8 cellular contexts compared by ENCODE assay signal in the genomic region with DNA sequence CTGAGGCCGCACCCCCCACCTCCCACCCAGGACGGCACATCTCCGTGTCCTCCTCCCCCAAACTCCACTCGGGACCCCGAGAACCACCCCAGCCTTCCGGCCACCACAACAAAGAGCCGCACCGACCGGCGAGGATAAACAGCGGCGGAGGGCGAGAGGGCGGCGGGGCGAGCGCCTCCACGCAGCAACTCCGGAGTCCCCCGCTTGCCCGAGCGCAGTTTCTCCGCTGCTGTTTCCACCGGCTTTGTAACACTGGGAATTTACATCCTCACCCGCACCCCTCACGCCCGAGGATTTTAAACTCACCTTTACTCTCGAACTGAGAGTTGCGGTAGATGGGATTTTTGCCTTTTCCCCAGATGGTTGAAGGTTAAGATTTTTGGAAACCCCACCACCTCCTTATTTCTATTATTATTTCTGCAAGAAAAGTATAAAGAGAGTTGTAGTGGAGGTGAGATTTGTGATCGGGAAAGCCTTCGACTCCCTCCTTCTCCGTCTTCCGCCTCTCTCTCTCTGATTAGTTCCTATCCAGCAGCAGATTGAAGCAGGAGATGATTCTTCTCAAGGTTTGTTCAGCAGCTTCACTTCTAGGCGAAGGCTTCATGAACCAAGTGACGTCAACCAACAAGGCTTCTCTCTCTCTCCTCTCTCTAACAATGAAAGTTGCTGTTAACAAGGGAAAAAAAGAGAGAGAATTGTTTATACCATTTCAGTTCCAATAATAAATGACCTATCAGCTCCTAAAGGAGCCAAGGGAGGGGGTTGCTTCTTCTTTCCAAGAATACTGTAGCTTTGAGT. TPM values are rescaled to one million over a fixed set of nuclear protein-coding genes. Genes with fewer than 3 reads are reported as not detected.
DNase-seq lines count a peak whose midpoint lies in the region; ATAC-seq and TF ChIP-seq lines count a peak whose summit lies in the region.

A gene with protein sequence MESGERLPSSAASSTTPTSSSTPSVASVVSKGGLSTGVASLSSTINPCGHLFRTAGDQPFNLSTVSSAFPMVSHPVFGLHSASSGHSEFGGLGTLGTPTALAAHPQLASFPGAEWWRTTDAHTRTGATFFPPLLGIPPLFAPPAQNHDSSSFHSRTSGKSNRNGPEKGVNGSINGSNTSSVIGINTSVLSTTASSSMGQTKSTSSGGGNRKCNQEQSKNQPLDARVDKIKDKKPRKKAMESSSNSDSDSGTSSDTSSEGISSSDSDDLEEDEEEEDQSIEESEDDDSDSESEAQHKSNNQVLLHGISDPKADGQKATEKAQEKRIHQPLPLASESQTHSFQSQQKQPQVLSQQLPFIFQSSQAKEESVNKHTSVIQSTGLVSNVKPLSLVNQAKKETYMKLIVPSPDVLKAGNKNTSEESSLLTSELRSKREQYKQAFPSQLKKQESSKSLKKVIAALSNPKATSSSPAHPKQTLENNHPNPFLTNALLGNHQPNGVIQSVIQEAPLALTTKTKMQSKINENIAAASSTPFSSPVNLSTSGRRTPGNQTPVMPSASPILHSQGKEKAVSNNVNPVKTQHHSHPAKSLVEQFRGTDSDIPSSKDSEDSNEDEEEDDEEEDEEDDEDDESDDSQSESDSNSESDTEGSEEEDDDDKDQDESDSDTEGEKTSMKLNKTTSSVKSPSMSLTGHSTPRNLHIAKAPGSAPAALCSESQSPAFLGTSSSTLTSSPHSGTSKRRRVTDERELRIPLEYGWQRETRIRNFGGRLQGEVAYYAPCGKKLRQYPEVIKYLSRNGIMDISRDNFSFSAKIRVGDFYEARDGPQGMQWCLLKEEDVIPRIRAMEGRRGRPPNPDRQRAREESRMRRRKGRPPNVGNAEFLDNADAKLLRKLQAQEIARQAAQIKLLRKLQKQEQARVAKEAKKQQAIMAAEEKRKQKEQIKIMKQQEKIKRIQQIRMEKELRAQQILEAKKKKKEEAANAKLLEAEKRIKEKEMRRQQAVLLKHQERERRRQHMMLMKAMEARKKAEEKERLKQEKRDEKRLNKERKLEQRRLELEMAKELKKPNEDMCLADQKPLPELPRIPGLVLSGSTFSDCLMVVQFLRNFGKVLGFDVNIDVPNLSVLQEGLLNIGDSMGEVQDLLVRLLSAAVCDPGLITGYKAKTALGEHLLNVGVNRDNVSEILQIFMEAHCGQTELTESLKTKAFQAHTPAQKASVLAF (N-terminal part only) (minus strand): TSS at position 613 of the 798 bp plus-strand sequence. CDS start 137,829 bp downstream, outside the sequence.

- H3K4me3 ChIP-seq in HFF-Myc (replicated peaks; ENCODE audit: low read depth, low read length) (peak within 1 kb of the TSS; percentile 72), choroid plexus epithelial cell (ENCODE audit: low read depth, low read length) (peak within 1 kb of the TSS; percentile 80), skeletal muscle cell (ENCODE audit: low read depth, low read length) (peak within 1 kb of the TSS; percentile 53)

- H3K4me3 Mint-ChIP-seq in T-helper 17 cell: peak within 1 kb of the TSS; percentile 93

- H3K4me1 Mint-ChIP-seq in T-helper 17 cell: peaks cover 12% of the 10 kb centered on the region

- peak within 1 kb of the TSS; percentile 68 for H3K27ac Mint-ChIP-seq in T-helper 17 cell

- peaks cover 2% of the 10 kb centered on the region for H3K36me3 Mint-ChIP-seq in T-helper 17 cell (ENCODE audit: low read depth)

- POLR2A ChIA-PET in activated CD8-positive, alpha-beta memory T cell treated with anti-CD3 and anti-CD28 coated beads for 36 hours (lab: Charles Lee): no interaction called here

- peak; percentile 71 for ATAC-seq in T-helper 17 cell

- H3K9me3 ChIP-seq in T-helper 17 cell (ENCODE audit: control insufficient read depth, low read length, poor library complexity, severe bottlenecking): no peaks in the 10 kb centered on the region

- TF ChIP-seq CTCF in HFF-Myc (IDR thresholded peaks at IDR 0.05; ENCODE audit: low read depth, low read length, missing control alignments) (no peak), choroid plexus epithelial cell (conservative IDR thresholded peaks at IDR 0.05; ENCODE audit: low read depth, low read length) (no peak)

- CTCF ChIA-PET in activated CD8-positive, alpha-beta memory T cell treated with anti-CD3 and anti-CD28 coated beads for 36 hours (lab: Charles Lee): interaction anchor here (1.0 kb wide), 1 partner anchor 96 kb away, joined by 7 read pairs; the partner anchor contains the start of gene MARCHF7

- peaks cover 27% of the 10 kb centered on the region for H3K27me3 Mint-ChIP-seq in T-helper 17 cell

- no peak for DNase-seq in activated CD8-positive, alpha-beta memory T cell treated with anti-CD3 and anti-CD28 coated beads for 24 hours
- DNase-seq in HFF-Myc (ENCODE audit: extremely low read depth, low read depth) (no peak), MV-4-11 (lab: John Stamatoyannopoulos, UW) (peak; percentile 58), T-helper 17 cell (no peak), choroid plexus epithelial cell (ENCODE audit: low read depth) (peak; percentile 89), iris pigment epithelial cell (ENCODE audit: low read depth) (peak; percentile 90), skeletal muscle cell (ENCODE audit: low read depth) (peak; percentile 57)

RNA-seq across cellular contexts. Expression of the gene that starts here (rescaled TPM):
- 10 to 100 TPM; 10.1 to 10.2 TPM for total RNA-seq in activated CD8-positive, alpha-beta memory T cell treated with anti-CD3 and anti-CD28 coated beads for 36 hours
- total RNA-seq in T-helper 17 cell: 10 to 100 TPM; 30.7 to 39.3 TPM

Comparison
In these comparisons a context has a peak if more than half of its experiments do, and no peak if none do; other contexts are left out.
1. DNase-seq: peak in MV-4-11 (single experiment), choroid plexus epithelial cell (single experiment), iris pigment epithelial cell (single experiment) and skeletal muscle cell (single experiment); none in activated CD8-positive, alpha-beta memory T cell treated with anti-CD3 and anti-CD28 coated beads for 24 hours (single experiment), HFF-Myc (single experiment) and T-helper 17 cell (0 of 3).
2. Peak in every context shown above with its lines, with median percentiles within 50 percentile points of each other: H3K4me3 ChIP-seq.